19 cellular contexts compared by ENCODE assay signal in the genomic region with DNA sequence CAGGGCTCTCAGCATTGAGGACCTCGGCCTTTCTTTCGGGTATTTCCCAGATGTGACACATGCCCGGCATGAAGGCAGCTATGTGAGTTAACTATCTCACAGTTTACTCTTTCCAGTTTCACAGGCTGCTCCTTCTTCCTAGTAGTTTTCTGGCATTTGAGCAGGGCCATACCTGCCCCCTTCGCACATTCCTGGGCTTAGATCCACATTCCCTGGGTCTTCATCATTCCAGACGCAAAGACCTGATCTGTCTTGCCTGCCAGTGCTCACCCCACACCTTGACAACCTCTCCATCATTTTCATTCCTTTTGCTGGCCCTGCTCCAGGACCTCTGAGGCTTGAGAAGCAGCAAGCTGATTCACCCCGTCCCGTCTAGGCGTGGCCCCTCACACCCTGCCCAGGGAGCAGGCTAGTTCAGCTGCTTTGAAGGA.
DNase-seq lines count a peak whose midpoint lies in the region; ATAC-seq, FAIRE-seq and TF ChIP-seq lines count a peak whose summit lies in the region.
"Had no signal": no experiment of that assay in that cellular context is flagged by ENCODE, and none has a peak within 500 bp of the region (broad histone marks: within the 10 kb centered on the region; RNA-seq: fewer than 3 reads in every experiment).

No MANE protein-coding gene starts in this region.

- H3K4me2 ChIP-seq in PC-3 (ENCODE audit: low read length) = no peak overlapping the region
- H3K4me2 ChIP-seq: A549 had no signal

- H3K36me3 Mint-ChIP-seq in Caco-2 (ENCODE audit: insufficient read depth, unreplicated experiment) = no peaks in the 10 kb centered on the region
- H3K36me3 Mint-ChIP-seq: activated naive CD4-positive, alpha-beta T cell treated with anti-CD3 and anti-CD28 coated beads, Interleukin-2, amount 10 ng/mL, durations not matched to agents 7 days and 5 days; CD8-positive, alpha-beta T cell had no signal

- no peak for ATAC-seq in PC-3
- ATAC-seq in foreskin keratinocyte = peak; percentile 92
- peak; percentile 85 for ATAC-seq in omental fat pad (ENCODE audit: low FRiP score)
- ATAC-seq in left lobe of liver = no peak
- ATAC-seq: A549; CD8-positive, alpha-beta T cell; K562 had no signal

- no peaks in the 10 kb centered on the region for H3K27me3 Mint-ChIP-seq in Caco-2 (ENCODE audit: insufficient read depth, unreplicated experiment)
- H3K27me3 Mint-ChIP-seq: activated naive CD4-positive, alpha-beta T cell treated with anti-CD3 and anti-CD28 coated beads, Interleukin-2, amount 10 ng/mL, durations not matched to agents 7 days and 5 days had no signal

- no peak overlapping the region for H2AFZ ChIP-seq in PC-3 (ENCODE audit: low read length)

- CTCF ChIA-PET in Caco-2 (lab: Charles Lee) (interaction anchor here (0.7 to 1.2 kb wide), 2 partner anchors 8 to 140 kb away, joined by 3 to 4 read pairs; no protein-coding TSS in a partner anchor), PC-3 (lab: Charles Lee) (no interaction called here)

- no peaks in the 10 kb centered on the region for H3F3A ChIP-seq in PC-3 (ENCODE audit: low read length, unreplicated experiment)

- TF ChIP-seq CTCF in Caco-2 (IDR thresholded peaks at IDR 0.05; ENCODE audit: insufficient read depth in 1 of 2, low read depth in 1 of 2, low read length in 1 of 2, severe bottlenecking in 1 of 2, unreplicated experiment in 1 of 2) = no peak
- TF ChIP-seq CTCF in PC-3 (conservative IDR thresholded peaks at IDR 0.05; ENCODE audit: low read depth, low read length) = no peak
- no peak for TF ChIP-seq CTCF in foreskin keratinocyte (conservative IDR thresholded peaks at IDR 0.05)
- no peak for TF ChIP-seq CTCF in omental fat pad (IDR thresholded peaks at IDR 0.05)

- H3K9me3 ChIP-seq in Caco-2 (no peaks in the 10 kb centered on the region), PC-3 (ENCODE audit: low read length) (no peaks in the 10 kb centered on the region)
- H3K9me3 ChIP-seq: A549 had no signal

- H3K4me1 ChIP-seq in Caco-2 = peaks cover 79% of the 10 kb centered on the region
- no peaks in the 10 kb centered on the region for H3K4me1 ChIP-seq in PC-3 (ENCODE audit: insufficient read depth, low read length)
- H3K4me1 ChIP-seq in foreskin keratinocyte = peaks cover 25% of the 10 kb centered on the region
- H3K4me1 ChIP-seq: A549 had no signal

- H3K9me3 Mint-ChIP-seq in Caco-2 (ENCODE audit: unreplicated experiment) = no peaks in the 10 kb centered on the region
- H3K9me3 Mint-ChIP-seq: activated naive CD4-positive, alpha-beta T cell treated with anti-CD3 and anti-CD28 coated beads, Interleukin-2, amount 10 ng/mL, durations not matched to agents 7 days and 5 days; CD8-positive, alpha-beta T cell had no signal

- peak overlapping the region; percentile 5 for H3K4me3 Mint-ChIP-seq in Caco-2 (ENCODE audit: unreplicated experiment)
- H3K4me3 Mint-ChIP-seq: activated naive CD4-positive, alpha-beta T cell treated with anti-CD3 and anti-CD28 coated beads, Interleukin-2, amount 10 ng/mL, durations not matched to agents 7 days and 5 days; CD8-positive, alpha-beta T cell; H9 had no signal

- DNase-seq in Caco-2 (peak; percentile 35 to 67), PC-3 (peak; percentile 64), foreskin keratinocyte (peak; percentile 100), omental fat pad (ENCODE audit: low spot score) (peak; percentile 43), frontal cortex (ENCODE audit: low spot score in 2 of 2) (no peak), HCEC 1CT (no peak), pons (ENCODE audit: low spot score) (no peak), left lobe of liver (ENCODE audit: low spot score) (no peak)
- DNase-seq: activated CD4-positive, CD25-positive, alpha-beta regulatory T cell; activated naive CD4-positive, alpha-beta T cell treated with anti-CD3 and anti-CD28 coated beads, Interleukin-2, amount 10 ng/mL, durations not matched to agents 7 days and 5 days; CD8-positive, alpha-beta T cell; H9; midbrain; NCI-H526 treated with DMSO at 0.1 percent for 48 hours; RPMI8226; T-helper 1 cell had no signal

- H4K20me1 ChIP-seq in PC-3 (ENCODE audit: low read length) = no peaks in the 10 kb centered on the region

- intact Hi-C loops in Caco-2 (cut with micrococcal nuclease; ENCODE audit: unreplicated experiment) (loop anchor here (5.0 kb wide), 1 partner anchor 534 kb away; no protein-coding TSS in a partner anchor), PC-3 (cut with micrococcal nuclease) (no loop called here)

- H3K36me3 ChIP-seq in Caco-2 (ENCODE audit: control insufficient read depth, insufficient read depth, low read length) (no peaks in the 10 kb centered on the region), PC-3 (ENCODE audit: low read depth, low read length) (no peaks in the 10 kb centered on the region)

- H3K4me3 ChIP-seq in Caco-2 (ENCODE audit: low read depth, low read length) (no peak overlapping the region), PC-3 (ENCODE audit: low read length) (no peak overlapping the region)
- H3K4me3 ChIP-seq: A549, K562 had no signal

- H3K4me1 Mint-ChIP-seq in Caco-2 (ENCODE audit: low read depth, unreplicated experiment) = peaks cover 62% of the 10 kb centered on the region
- H3K4me1 Mint-ChIP-seq: activated naive CD4-positive, alpha-beta T cell treated with anti-CD3 and anti-CD28 coated beads, Interleukin-2, amount 10 ng/mL, durations not matched to agents 7 days and 5 days had no signal

- no peaks in the 10 kb centered on the region for H3K9me2 ChIP-seq in PC-3 (replicated peaks; ENCODE audit: low read length)

- peak overlapping the region; percentile 68 for H3K27ac Mint-ChIP-seq in Caco-2 (ENCODE audit: unreplicated experiment)
- H3K27ac Mint-ChIP-seq: activated naive CD4-positive, alpha-beta T cell treated with anti-CD3 and anti-CD28 coated beads, Interleukin-2, amount 10 ng/mL, durations not matched to agents 7 days and 5 days; CD8-positive, alpha-beta T cell; H9 had no signal

- no peak overlapping the region for H3K27ac ChIP-seq in PC-3 (ENCODE audit: low read length)
- H3K27ac ChIP-seq in foreskin keratinocyte = peak overlapping the region; percentile 94
- H3K27ac ChIP-seq: A549 had no signal

- FAIRE-seq in frontal cortex (lab: Jason Lieb, UNC) = no peak
- FAIRE-seq: A549, G401.6, K562 had no signal

- H3K79me2 ChIP-seq in PC-3 (ENCODE audit: low read length) = no peaks in the 10 kb centered on the region

- H3K27me3 ChIP-seq in Caco-2 (replicated peaks; ENCODE audit: control insufficient read depth, insufficient read depth, low read length) (no peaks in the 10 kb centered on the region), PC-3 (ENCODE audit: low read length) (peaks cover 62% of the 10 kb centered on the region), foreskin keratinocyte (no peaks in the 10 kb centered on the region)

- H3K9ac ChIP-seq in PC-3 (ENCODE audit: low read length) = no peak overlapping the region

- BruUV-seq in Caco-2 (replicated peaks; lab: Mats Ljungman, UMichigan) = no TSS peak
- no TSS peak for BruUV-seq in PC-3 (replicated peaks; lab: Mats Ljungman, UMichigan)

- POLR2A ChIA-PET in Caco-2 (lab: Charles Lee) = no interaction called here
- POLR2A ChIA-PET in PC-3 (lab: Charles Lee; ENCODE audit: unreplicated experiment) = no interaction called here

Comparison
In these comparisons a context has a peak if more than half of its experiments do, and no peak if none do; other contexts are left out.
1. DNase-seq: peak in Caco-2 (2 of 2), PC-3 (single experiment), foreskin keratinocyte (2 of 2) and omental fat pad (single experiment); none in frontal cortex (0 of 2), HCEC 1CT (single experiment), pons (single experiment) and left lobe of liver (single experiment).
2. ATAC-seq: peak in foreskin keratinocyte (single experiment) and omental fat pad (single experiment); none in PC-3 (single experiment) and left lobe of liver (single experiment).